18 cellular contexts compared by ENCODE assay signal in genomic region chr12:92032965-92033364, GRCh38.
DNase-seq lines count a peak whose midpoint lies in the region; ATAC-seq and TF ChIP-seq lines count a peak whose summit lies in the region.
"Had no signal": no experiment of that assay in that cellular context is flagged by ENCODE, and none has a peak within 500 bp of the region (broad histone marks: within the 10 kb centered on the region; RNA-seq: fewer than 3 reads in every experiment).

No MANE protein-coding gene starts in this region.

- no peak overlapping the region for H3K4me3 Mint-ChIP-seq in activated CD4-positive, alpha-beta T cell treated with anti-CD3 and anti-CD28 coated beads for 36 hours
- H3K4me3 Mint-ChIP-seq in effector memory CD8-positive, alpha-beta T cell = peak overlapping the region; percentile 35 to 36
- no peak overlapping the region for H3K4me3 Mint-ChIP-seq in stimulated activated effector memory CD8-positive, alpha-beta T cell treated with anti-CD3 and anti-CD28 coated beads, Interleukin-12 subunit alpha, Interleukin-12 subunit beta, amount 100 ng/mL, for 72 hours

- H3K36me3 ChIP-seq in OCI-LY7 (ENCODE audit: insufficient read depth, low read length) = no peaks in the 10 kb centered on the region

- intact Hi-C loops in activated CD4-positive, alpha-beta T cell treated with anti-CD3 and anti-CD28 coated beads for 36 hours (cut with DNase I, micrococcal nuclease) = loop anchor here (2.0 to 5.0 kb wide), 2 partner anchors 26 to 109 kb away; no protein-coding TSS in a partner anchor
- intact Hi-C loops in OCI-LY7 (cut with micrococcal nuclease; ENCODE audit: unreplicated experiment) = loop anchor here (5.0 to 10.0 kb wide), 2 partner anchors 332 to 369 kb away; no protein-coding TSS in a partner anchor

- peaks cover 15% of the 10 kb centered on the region for H3K36me3 Mint-ChIP-seq in activated CD4-positive, alpha-beta T cell treated with anti-CD3 and anti-CD28 coated beads for 36 hours (ENCODE audit: low read depth)
- no peaks in the 10 kb centered on the region for H3K36me3 Mint-ChIP-seq in effector memory CD8-positive, alpha-beta T cell (ENCODE audit: insufficient read depth)
- H3K36me3 Mint-ChIP-seq in stimulated activated effector memory CD8-positive, alpha-beta T cell treated with anti-CD3 and anti-CD28 coated beads, Interleukin-12 subunit alpha, Interleukin-12 subunit beta, amount 100 ng/mL, for 72 hours = no peaks in the 10 kb centered on the region

- H3K9me2 ChIP-seq in OCI-LY7 (ENCODE audit: insufficient read depth, low read length) = no peaks in the 10 kb centered on the region

- no peaks in the 10 kb centered on the region for H3K9me3 ChIP-seq in OCI-LY7 (ENCODE audit: low read length)
- H3K9me3 ChIP-seq: testis had no signal

- H3K79me2 ChIP-seq in OCI-LY7 (ENCODE audit: insufficient read depth, low read depth, low read length) = no peaks in the 10 kb centered on the region

- TF ChIP-seq CTCF in OCI-LY7 (conservative IDR thresholded peaks at IDR 0.05; ENCODE audit: low read length) = no peak

- H3K4me2 ChIP-seq in OCI-LY7 (ENCODE audit: low read length) = no peak overlapping the region

- H3K4me1 Mint-ChIP-seq in activated CD4-positive, alpha-beta T cell treated with anti-CD3 and anti-CD28 coated beads for 36 hours = peaks cover 89% of the 10 kb centered on the region
- H3K4me1 Mint-ChIP-seq in effector memory CD8-positive, alpha-beta T cell (ENCODE audit: low read depth in 2 of 2) = peaks cover 67 to 86% of the 10 kb centered on the region in 2 donors
- H3K4me1 Mint-ChIP-seq in stimulated activated effector memory CD8-positive, alpha-beta T cell treated with anti-CD3 and anti-CD28 coated beads, Interleukin-12 subunit alpha, Interleukin-12 subunit beta, amount 100 ng/mL, for 72 hours = peaks cover 83% of the 10 kb centered on the region

- no peak for ATAC-seq in activated CD4-positive, alpha-beta T cell treated with anti-CD3 and anti-CD28 coated beads for 36 hours
- ATAC-seq in effector memory CD8-positive, alpha-beta T cell (replicated peaks) = no peak
- ATAC-seq in stimulated activated effector memory CD8-positive, alpha-beta T cell treated with anti-CD3 and anti-CD28 coated beads, Interleukin-12 subunit alpha, Interleukin-12 subunit beta, amount 100 ng/mL, for 72 hours = no peak
- ATAC-seq in GM18858 (IDR thresholded peaks at IDR 0.05; ENCODE audit: unreplicated experiment) = no peak
- no peak for ATAC-seq in HG03045 (IDR thresholded peaks at IDR 0.05; ENCODE audit: unreplicated experiment)
- ATAC-seq: Panc1, right cardiac atrium, SK-N-SH treated with all-trans-retinoic acid at 6 μM for 48 hours had no signal

- peaks cover 83% of the 10 kb centered on the region for H3K4me1 ChIP-seq in OCI-LY7 (ENCODE audit: insufficient read depth, low read length, poor library complexity, severe bottlenecking)

- CTCF ChIA-PET in activated CD4-positive, alpha-beta T cell treated with anti-CD3 and anti-CD28 coated beads for 36 hours (lab: Charles Lee) = interaction anchor here (1.0 to 1.7 kb wide), 3 partner anchors 9 to 25 kb away, joined by 3 to 4 read pairs (median 4); no protein-coding TSS in a partner anchor
- CTCF ChIA-PET in OCI-LY7 (lab: Charles Lee; ENCODE audit: unreplicated experiment) = interaction anchor here (1.0 kb wide), 1 partner anchor 17 kb away, joined by 4 read pairs; no protein-coding TSS in a partner anchor

- peak overlapping the region; percentile 44 for H3K27ac Mint-ChIP-seq in activated CD4-positive, alpha-beta T cell treated with anti-CD3 and anti-CD28 coated beads for 36 hours
- H3K27ac Mint-ChIP-seq in effector memory CD8-positive, alpha-beta T cell = peak overlapping the region; percentile 83 to 99
- H3K27ac Mint-ChIP-seq in stimulated activated effector memory CD8-positive, alpha-beta T cell treated with anti-CD3 and anti-CD28 coated beads, Interleukin-12 subunit alpha, Interleukin-12 subunit beta, amount 100 ng/mL, for 72 hours = peak overlapping the region; percentile 32

- H3K27me3 Mint-ChIP-seq in activated CD4-positive, alpha-beta T cell treated with anti-CD3 and anti-CD28 coated beads for 36 hours = no peaks in the 10 kb centered on the region
- no peaks in the 10 kb centered on the region for H3K27me3 Mint-ChIP-seq in effector memory CD8-positive, alpha-beta T cell

- BruUV-seq in OCI-LY7 (replicated peaks; lab: Mats Ljungman, UMichigan) = no TSS peak

- no peak for DNase-seq in activated CD4-positive, alpha-beta T cell treated with anti-CD3 and anti-CD28 coated beads for 36 hours
- DNase-seq in activated CD4-positive, alpha-beta T cell treated with anti-CD3 and anti-CD28 coated beads for 4 hours = no peak
- DNase-seq in OCI-LY7 (ENCODE audit: low spot score) (no peak), C1 segment of cervical spinal cord (lab: John Stamatoyannopoulos, UW) (no peak)
- DNase-seq in effector memory CD8-positive, alpha-beta T cell = no peak
- DNase-seq in stimulated activated effector memory CD8-positive, alpha-beta T cell treated with anti-CD3 and anti-CD28 coated beads, Interleukin-12 subunit alpha, Interleukin-12 subunit beta, amount 100 ng/mL, for 72 hours (ENCODE audit: low spot score in 2 of 2) = no peak
- DNase-seq: activated CD8-positive, alpha-beta memory T cell treated with anti-CD3 and anti-CD28 coated beads, Interleukin-2, amount 50 U/mL, for 48 hours; amygdala; mesendoderm; NCI-H2081 treated with DMSO at 0.1 percent for 48 hours; NCI-H526 treated with DMSO at 0.1 percent for 48 hours; right cardiac atrium; stimulated activated CD4-positive, alpha-beta T cell treated with anti-CD3 and anti-CD28 coated beads, Interleukin-1b, Interleukin-23, amount 100 ng/mL, for 48 hours; testis had no signal

- H3K9me3 Mint-ChIP-seq in activated CD4-positive, alpha-beta T cell treated with anti-CD3 and anti-CD28 coated beads for 36 hours (ENCODE audit: low read depth) = peaks cover 4% of the 10 kb centered on the region
- H3K9me3 Mint-ChIP-seq in effector memory CD8-positive, alpha-beta T cell = no peaks in the 10 kb centered on the region
- peaks cover 9% of the 10 kb centered on the region for H3K9me3 Mint-ChIP-seq in stimulated activated effector memory CD8-positive, alpha-beta T cell treated with anti-CD3 and anti-CD28 coated beads, Interleukin-12 subunit alpha, Interleukin-12 subunit beta, amount 100 ng/mL, for 72 hours

- H3K4me3 ChIP-seq in OCI-LY7 (ENCODE audit: low read depth, low read length, poor library complexity, severe bottlenecking) = no peak overlapping the region
- H3K4me3 ChIP-seq: testis had no signal

- no peak overlapping the region for H3K27ac ChIP-seq in OCI-LY7 (ENCODE audit: low read depth, low read length, poor library complexity, severe bottlenecking)

- POLR2A ChIA-PET in activated CD4-positive, alpha-beta T cell treated with anti-CD3 and anti-CD28 coated beads for 36 hours (lab: Charles Lee) = no interaction called here
- POLR2A ChIA-PET in OCI-LY7 (lab: Charles Lee) = interaction anchor here (1.7 to 3.4 kb wide), 3 partner anchors 9 to 112 kb away, joined by 4 to 9 read pairs (median 5); partner anchors contain the start of gene BTG1

- H4K20me1 ChIP-seq in OCI-LY7 (ENCODE audit: insufficient read depth, low read length) = no peaks in the 10 kb centered on the region

- H2AFZ ChIP-seq in OCI-LY7 (ENCODE audit: low read length) = 0 out of 2 replicates have a peak overlapping the region, but pooled peaks have one; percentile 6

Comparison
In these comparisons a context has a peak if more than half of its experiments do, and no peak if none do; other contexts are left out.
1. H3K27ac Mint-ChIP-seq: peak in every context shown above with its lines; median percentile 91 in effector memory CD8-positive, alpha-beta T cell; 44 in activated CD4-positive, alpha-beta T cell treated with anti-CD3 and anti-CD28 coated beads for 36 hours; 32 in stimulated activated effector memory CD8-positive, alpha-beta T cell treated with anti-CD3 and anti-CD28 coated beads, Interleukin-12 subunit alpha, Interleukin-12 subunit beta, amount 100 ng/mL, for 72 hours.
2. H3K4me3 Mint-ChIP-seq: peak in effector memory CD8-positive, alpha-beta T cell (2 of 2); none in activated CD4-positive, alpha-beta T cell treated with anti-CD3 and anti-CD28 coated beads for 36 hours (single experiment) and stimulated activated effector memory CD8-positive, alpha-beta T cell treated with anti-CD3 and anti-CD28 coated beads, Interleukin-12 subunit alpha, Interleukin-12 subunit beta, amount 100 ng/mL, for 72 hours (single experiment).